In the genomic region with DNA sequence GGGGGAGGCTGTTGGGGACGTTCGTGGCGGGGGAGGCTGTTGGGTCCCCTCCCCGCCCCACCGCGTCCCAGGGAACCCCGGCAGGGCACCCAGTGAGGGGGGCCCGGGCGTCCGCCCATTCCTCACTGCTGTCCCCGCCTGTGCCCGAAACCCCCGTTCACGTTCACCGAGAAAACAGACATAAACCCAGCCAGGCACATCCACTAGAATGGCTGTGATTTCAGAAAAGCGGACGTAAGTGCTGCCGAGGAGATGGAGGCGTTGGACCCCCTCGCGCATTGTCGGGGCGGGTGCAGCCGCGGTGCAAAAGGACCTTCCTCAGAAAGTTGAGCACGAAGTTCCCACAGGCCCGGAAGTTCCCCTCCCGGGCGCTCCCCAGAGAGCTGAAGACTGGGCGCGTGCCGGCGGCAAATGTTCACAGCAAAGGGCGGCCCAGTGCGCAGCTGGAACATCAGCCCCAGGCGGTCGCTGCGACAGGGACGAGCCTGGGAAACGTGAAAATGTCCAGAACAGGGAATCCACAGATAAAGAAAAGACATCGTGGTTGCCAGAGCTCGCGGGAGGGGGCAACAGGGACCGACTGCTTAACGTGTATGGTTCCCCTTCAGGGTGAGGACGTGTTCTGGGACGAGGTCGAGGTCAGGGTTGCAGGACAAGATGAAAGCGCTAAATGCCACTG, we compare ENCODE assay signal across 7 cellular contexts. TPM values are rescaled to one million over a fixed set of nuclear protein-coding genes. Genes with fewer than 3 reads are reported as not detected.
DNase-seq lines count a peak whose midpoint lies in the region; ATAC-seq, FAIRE-seq and TF ChIP-seq lines count a peak whose summit lies in the region.

No MANE protein-coding gene starts in this region.

- no peak for TF ChIP-seq POLR2A in GM12892 (IDR thresholded peaks at IDR 0.05; ENCODE audit: low read depth, low read length)
- no peak for TF ChIP-seq POLR2A in vagina (IDR thresholded peaks at IDR 0.05)

- DNase-seq in GM12892 (ENCODE audit: insufficient read length) (peak; percentile 42), NCI-H1105 (lab: John Stamatoyannopoulos, UW) (peak; percentile 48), memory B cell (ENCODE audit: low spot score in 2 of 2) (peak in 1 of 2 donors; percentile 51), vagina (ENCODE audit: extremely low spot score in 2 of 2) (peak in 1 of 2 donors; percentile 84), HUDEP-2 (lab: John Stamatoyannopoulos, UW; ENCODE audit: unreplicated experiment in 76 of 76) (no peak), amygdala (lab: John Stamatoyannopoulos, UW) (no peak)
- peak in 1 of 2 donors; percentile 9 for DNase-seq in central memory CD8-positive, alpha-beta T cell (ENCODE audit: low spot score in 2 of 2)

- no peaks in the 10 kb centered on the region for H3K9me3 ChIP-seq in vagina

- no peak for ATAC-seq in central memory CD8-positive, alpha-beta T cell (replicated peaks; ENCODE audit: extremely low read depth, poor library complexity, severe bottlenecking)
- ATAC-seq in memory B cell (ENCODE audit: low read depth): peak; percentile 51

- peaks cover 10% of the 10 kb centered on the region for H3K4me1 ChIP-seq in vagina

- peak overlapping the region; percentile 73 for H3K4me3 Mint-ChIP-seq in central memory CD8-positive, alpha-beta T cell
- H3K4me3 Mint-ChIP-seq in memory B cell: peak overlapping the region; percentile 72

- H3K36me3 ChIP-seq in vagina: no peaks in the 10 kb centered on the region

- intact Hi-C loops in vagina (cut with DNase I): loop anchor here (5.0 kb wide), 1 partner anchor 57 kb away; a partner anchor contains a TSS

- peak overlapping the region; percentile 36 to 43 for H3K4me3 ChIP-seq in vagina

- peaks cover 9% of the 10 kb centered on the region for H3K36me3 Mint-ChIP-seq in central memory CD8-positive, alpha-beta T cell (ENCODE audit: insufficient read depth)
- H3K36me3 Mint-ChIP-seq in memory B cell: no peaks in the 10 kb centered on the region

- no peak for TF ChIP-seq CTCF in vagina (IDR thresholded peaks at IDR 0.05)

- no peak overlapping the region for H3K27ac Mint-ChIP-seq in central memory CD8-positive, alpha-beta T cell (ENCODE audit: low read depth)
- peak overlapping the region; percentile 28 for H3K27ac Mint-ChIP-seq in memory B cell

- no peaks in the 10 kb centered on the region for H3K9me3 Mint-ChIP-seq in central memory CD8-positive, alpha-beta T cell
- H3K9me3 Mint-ChIP-seq in memory B cell: no peaks in the 10 kb centered on the region

- H3K4me1 Mint-ChIP-seq in central memory CD8-positive, alpha-beta T cell: no peaks in the 10 kb centered on the region
- H3K4me1 Mint-ChIP-seq in memory B cell: peaks cover 12% of the 10 kb centered on the region

- no peaks in the 10 kb centered on the region for H3K27me3 ChIP-seq in vagina

- peaks cover 32% of the 10 kb centered on the region for H3K27me3 Mint-ChIP-seq in central memory CD8-positive, alpha-beta T cell
- H3K27me3 Mint-ChIP-seq in memory B cell: peaks cover 25% of the 10 kb centered on the region

- FAIRE-seq in GM12892 (lab: Jason Lieb, UNC): peak; percentile 33

- no peak overlapping the region for H3K27ac ChIP-seq in vagina

RNA-seq across cellular contexts. Expression of a gene that starts 18.5 kb away (rescaled TPM):
- not detected for polyA plus RNA-seq in GM12892 (2012; ENCODE audit: missing spikeins)
- total RNA-seq in vagina: 33.9 TPM

RNA-seq across cellular contexts. Expression of a gene that starts 53.8 kb away (rescaled TPM):
- 37.8 TPM for polyA plus RNA-seq in GM12892 (2012; ENCODE audit: missing spikeins)
- 42.5 TPM for total RNA-seq in vagina

RNA-seq across cellular contexts. Expression of a gene that starts 55.2 kb away (rescaled TPM):
- 8.9 TPM for polyA plus RNA-seq in GM12892 (2012; ENCODE audit: missing spikeins)
- total RNA-seq in vagina: 19.6 TPM

Comparison
In these comparisons a context has a peak if more than half of its experiments do, and no peak if none do; other contexts are left out.
1. DNase-seq: peak in GM12892 (single experiment) and NCI-H1105 (single experiment); none in HUDEP-2 (0 of 76) and amygdala (0 of 56).